ENCODE assay signal across 1 cellular context in the genomic region with DNA sequence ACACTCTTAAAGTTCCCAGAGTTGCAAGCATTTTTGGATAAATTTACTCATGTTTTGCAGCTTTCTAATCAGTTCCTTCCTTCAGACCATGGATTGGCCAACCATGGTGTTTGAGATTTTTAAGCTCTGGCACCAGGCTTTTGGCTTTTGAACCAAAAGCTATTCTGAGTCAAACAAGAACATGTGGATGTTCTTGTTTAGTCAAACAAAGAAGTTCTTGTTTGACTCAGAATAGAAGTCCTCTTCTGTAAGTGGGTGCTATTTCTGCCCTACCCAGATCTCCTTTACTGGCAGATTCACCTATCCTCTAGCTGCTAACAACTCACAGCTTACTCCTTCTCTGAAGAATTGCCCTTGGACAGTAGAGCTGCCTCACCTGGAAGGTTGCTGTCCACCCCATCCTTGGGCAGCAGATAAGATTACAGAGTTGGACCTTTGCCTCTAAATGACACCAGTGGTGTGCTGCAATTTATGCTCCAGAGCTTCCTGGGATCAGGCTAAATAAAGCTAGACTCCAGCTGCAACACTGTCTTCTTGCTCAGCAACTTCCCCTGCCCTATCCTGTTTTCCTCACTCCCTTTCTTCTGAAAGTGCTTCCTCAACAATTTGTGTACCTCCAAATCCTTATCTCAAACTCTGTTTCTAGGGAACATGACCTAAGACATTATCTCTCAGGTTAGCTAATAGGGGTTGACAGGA.
TF ChIP-seq lines count a peak whose summit lies in the region.

No MANE protein-coding gene starts in this region.

TF ChIP-seq in GM12878, 131 proteins besides CTCF, POLR2A, EP300 and RAD21 (continued from another document):
- TF ChIP-seq BCL11A (IDR thresholded peaks at IDR 0.05; ENCODE audit: low read depth, low read length) (no peak), NFIC (IDR thresholded peaks at IDR 0.05; ENCODE audit: low read depth, low read length) (peak; percentile 35), CHD4 (IDR thresholded peaks at IDR 0.05) (no peak)
- TF ChIP-seq, protein P1, sequence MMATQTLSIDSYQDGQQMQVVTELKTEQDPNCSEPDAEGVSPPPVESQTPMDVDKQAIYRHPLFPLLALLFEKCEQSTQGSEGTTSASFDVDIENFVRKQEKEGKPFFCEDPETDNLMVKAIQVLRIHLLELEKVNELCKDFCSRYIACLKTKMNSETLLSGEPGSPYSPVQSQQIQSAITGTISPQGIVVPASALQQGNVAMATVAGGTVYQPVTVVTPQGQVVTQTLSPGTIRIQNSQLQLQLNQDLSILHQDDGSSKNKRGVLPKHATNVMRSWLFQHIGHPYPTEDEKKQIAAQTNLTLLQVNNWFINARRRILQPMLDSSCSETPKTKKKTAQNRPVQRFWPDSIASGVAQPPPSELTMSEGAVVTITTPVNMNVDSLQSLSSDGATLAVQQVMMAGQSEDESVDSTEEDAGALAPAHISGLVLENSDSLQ (IDR thresholded peaks at IDR 0.05): no peak
